ENCODE assay signal across 8 cellular contexts in the genomic region with DNA sequence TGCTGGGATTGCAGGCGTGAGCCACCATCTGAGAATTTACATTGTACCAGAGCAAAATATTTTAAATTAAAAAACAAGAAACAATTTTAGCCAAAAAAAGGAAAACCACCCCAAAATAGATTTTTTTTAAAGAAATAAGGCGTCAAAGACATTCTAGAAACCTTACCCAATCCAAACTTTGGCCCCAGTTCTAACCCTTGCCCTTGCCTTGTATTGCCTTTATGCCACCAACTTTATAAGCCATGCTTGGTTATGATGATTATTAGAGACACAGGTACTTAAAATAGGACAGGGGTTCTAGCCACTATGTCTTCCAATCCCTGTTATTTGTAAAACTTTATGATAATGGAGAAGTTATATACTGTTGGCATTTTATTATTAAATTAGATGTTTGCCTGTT.
"Had no signal": no experiment of that assay in that cellular context is flagged by ENCODE, and none has a peak within 500 bp of the region (broad histone marks: within the 10 kb centered on the region; RNA-seq: fewer than 3 reads in every experiment).

No MANE protein-coding gene starts in this region.

- ATAC-seq: GM12878 had no signal

- H3K4me3 ChIP-seq: GM12878 had no signal

- FAIRE-seq: G401.6, GM12878, GM12891, GM12892, GM18507, GM19239 had no signal

- DNase-seq: GDM1, GF-D8 had no signal
